Comparison of ENCODE assay signal across 8 cellular contexts in the genomic region with DNA sequence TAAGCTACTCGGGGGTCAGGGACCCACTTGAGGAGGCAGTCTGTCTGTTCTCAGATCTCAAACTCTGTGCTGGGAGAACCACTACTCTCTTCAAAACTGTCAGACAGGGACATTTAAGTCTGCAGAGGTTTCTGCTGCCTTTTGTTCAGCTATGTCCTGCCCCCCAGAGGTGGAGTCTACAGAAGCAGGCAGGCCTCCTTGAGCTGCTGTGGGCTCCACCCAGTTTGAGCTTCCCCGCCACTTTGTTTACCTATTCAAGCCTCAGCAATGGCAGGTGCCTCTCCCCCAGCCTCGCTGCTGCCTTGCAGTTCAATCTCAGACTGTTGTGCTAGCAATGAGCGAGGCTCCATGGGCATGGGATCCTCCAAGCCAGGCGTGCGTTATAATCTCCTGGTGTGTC.
DNase-seq lines count a peak whose midpoint lies in the region; ATAC-seq, FAIRE-seq and TF ChIP-seq lines count a peak whose summit lies in the region.
"Not testable (repeated sequence)": the region's sequence is repeated elsewhere in the genome, so short reads cannot be mapped to it uniquely, and the experiment has no call there.

No MANE protein-coding gene starts in this region.

- H4K8ac ChIP-seq in trophoblast cell (ENCODE audit: low read depth, low read length): not testable (repeated sequence)

- H3K27ac Mint-ChIP-seq in activated CD4-positive, alpha-beta T cell treated with anti-CD3 and anti-CD28 coated beads, Interleukin-2, amount 10 ng/mL, durations not matched to agents 24 days and 14 days; endodermal cell: not testable (repeated sequence)
- H3K27ac Mint-ChIP-seq in naive B cell: peak overlapping the region in 3 of 6 donors; percentile 26 to 67 (median 63)

- not testable (repeated sequence) for H3K9me3 ChIP-seq in NT2/D1 (ENCODE audit: insufficient read depth, low read length); WERI-Rb-1 (ENCODE audit: severe bottlenecking); endodermal cell (ENCODE audit: control insufficient read depth, low read length); trophoblast cell (ENCODE audit: insufficient read depth, low read depth, low read length); testis

- H3K9ac ChIP-seq in NT2/D1 (ENCODE audit: insufficient read length, low read depth); endodermal cell (ENCODE audit: extremely low read depth, low read length, poor library complexity, severe bottlenecking); trophoblast cell (ENCODE audit: low read length): not testable (repeated sequence)

- H3K18ac ChIP-seq in trophoblast cell (ENCODE audit: low read length): not testable (repeated sequence)

- H3K79me2 ChIP-seq in trophoblast cell (ENCODE audit: control insufficient read depth, insufficient read depth, low read length, poor library complexity): not testable (repeated sequence)

- not testable (repeated sequence) for TF ChIP-seq POLR2A in testis (IDR thresholded peaks at IDR 0.05)

- not testable (repeated sequence) for H3K4me3 ChIP-seq in NT2/D1 (ENCODE audit: insufficient read length, low read depth); WERI-Rb-1 (ENCODE audit: low read depth, low read length); endodermal cell (ENCODE audit: low read length); trophoblast cell (ENCODE audit: low read depth, low read length); testis

- not testable (repeated sequence) for H3K4me1 Mint-ChIP-seq in activated CD4-positive, alpha-beta T cell treated with anti-CD3 and anti-CD28 coated beads, Interleukin-2, amount 10 ng/mL, durations not matched to agents 24 days and 14 days; endodermal cell
- H3K4me1 Mint-ChIP-seq in naive B cell: peaks cover 15 to 34% (median 19%) of the 10 kb centered on the region in 3 donors

- not testable (repeated sequence) for H4K91ac ChIP-seq in trophoblast cell (ENCODE audit: low read depth, low read length)

- not testable (repeated sequence) for H4K12ac ChIP-seq in trophoblast cell (ENCODE audit: low read depth, low read length)

- not testable (repeated sequence) for H2BK5ac ChIP-seq in trophoblast cell (ENCODE audit: low read depth, low read length, poor library complexity)

- peaks cover 39% of the 10 kb centered on the region for H3K9me3 Mint-ChIP-seq in activated CD4-positive, alpha-beta T cell treated with anti-CD3 and anti-CD28 coated beads, Interleukin-2, amount 10 ng/mL, durations not matched to agents 24 days and 14 days
- H3K9me3 Mint-ChIP-seq in endodermal cell: peaks cover 19% of the 10 kb centered on the region
- peaks cover 0 to 21% (median 8%) of the 10 kb centered on the region in 7 donors for H3K9me3 Mint-ChIP-seq in naive B cell

- not testable (repeated sequence) for H2AK5ac ChIP-seq in trophoblast cell (ENCODE audit: low read length)

- H2BK12ac ChIP-seq in trophoblast cell (ENCODE audit: low read length): not testable (repeated sequence)

- FAIRE-seq in HTR-8/SVneo (lab: Jason Lieb, UNC): peak; percentile 94

- not testable (repeated sequence) for H3K36me3 Mint-ChIP-seq in activated CD4-positive, alpha-beta T cell treated with anti-CD3 and anti-CD28 coated beads, Interleukin-2, amount 10 ng/mL, durations not matched to agents 24 days and 14 days (ENCODE audit: low read depth); endodermal cell (ENCODE audit: low read depth)
- peaks cover 2 to 26% of the 10 kb centered on the region in 2 donors for H3K36me3 Mint-ChIP-seq in naive B cell

- not testable (repeated sequence) for H3K4me2 ChIP-seq in trophoblast cell (ENCODE audit: low read length)

- peak overlapping the region; percentile 31 for H3K4ac ChIP-seq in trophoblast cell (ENCODE audit: low read depth, low read length)

- not testable (repeated sequence) for H3K27ac ChIP-seq in WERI-Rb-1; endodermal cell (ENCODE audit: low read depth, low read length); trophoblast cell (ENCODE audit: low read depth, low read length); testis

- H3K36me3 ChIP-seq in NT2/D1 (ENCODE audit: insufficient read depth, insufficient read length, low read length); WERI-Rb-1; endodermal cell (ENCODE audit: control insufficient read depth, insufficient read depth, low read length); trophoblast cell (ENCODE audit: control insufficient read depth in 1 of 2, insufficient read depth in 2 of 2, low read length in 2 of 2); testis (ENCODE audit: low read depth, missing control alignments): not testable (repeated sequence)

- not testable (repeated sequence) for H2AFZ ChIP-seq in trophoblast cell (ENCODE audit: insufficient read depth, low read length, poor library complexity)

- H3K4me3 Mint-ChIP-seq in activated CD4-positive, alpha-beta T cell treated with anti-CD3 and anti-CD28 coated beads, Interleukin-2, amount 10 ng/mL, durations not matched to agents 24 days and 14 days; endodermal cell: not testable (repeated sequence)
- peak overlapping the region in 1 of 8 donors; percentile 22 for H3K4me3 Mint-ChIP-seq in naive B cell

- not testable (repeated sequence) for ATAC-seq in naive B cell (ENCODE audit: low read depth in 2 of 2)

- H3K79me1 ChIP-seq in trophoblast cell (ENCODE audit: low read length): not testable (repeated sequence)

- 84 to 89% methylated on average over 5 to 6 of the region's 6 CpGs for WGBS in endodermal cell (ENCODE audit: insufficient coverage in 1 of 2, insufficient read length in 1 of 2), 2 experiments
- no CpG with 5 or more reads among the region's 6 CpGs for WGBS in trophoblast cell (ENCODE audit: extremely low coverage, insufficient coverage, insufficient read length)
- WGBS in testis, 2 donors: 81 to 92% methylated on average over 6 of the region's 6 CpGs

- DNase-seq in HTR-8/SVneo (ENCODE audit: insufficient read length, low spot score); trophoblast cell: not testable (repeated sequence)
- DNase-seq in NT2/D1 (ENCODE audit: low read depth, low spot score) (peak; percentile 18), WERI-Rb-1 (peak; percentile 18), endodermal cell (peak; percentile 69), naive B cell (peak; percentile 17), testis (peak; percentile 32)
- DNase-seq in activated CD4-positive, alpha-beta T cell treated with anti-CD3 and anti-CD28 coated beads, Interleukin-2, amount 10 ng/mL, durations not matched to agents 24 days and 14 days: peak; percentile 49

- TF ChIP-seq CTCF in WERI-Rb-1 (IDR thresholded peaks at IDR 0.05; ENCODE audit: low read depth, low read length); testis (IDR thresholded peaks at IDR 0.05): not testable (repeated sequence)
- peak; percentile 67 for TF ChIP-seq CTCF in endodermal cell (conservative IDR thresholded peaks at IDR 0.05)

- not testable (repeated sequence) for H3K23ac ChIP-seq in trophoblast cell (ENCODE audit: low read length)

- not testable (repeated sequence) for H3K27me3 Mint-ChIP-seq in activated CD4-positive, alpha-beta T cell treated with anti-CD3 and anti-CD28 coated beads, Interleukin-2, amount 10 ng/mL, durations not matched to agents 24 days and 14 days; endodermal cell (ENCODE audit: insufficient read depth); naive B cell

- H3K27me3 ChIP-seq in NT2/D1 (ENCODE audit: insufficient read depth, insufficient read length); WERI-Rb-1 (ENCODE audit: insufficient read depth, low read depth, severe bottlenecking); endodermal cell (ENCODE audit: control insufficient read depth, insufficient read depth, low read length, poor library complexity, severe bottlenecking); trophoblast cell (ENCODE audit: insufficient read depth, low read length); testis: not testable (repeated sequence)

- intact Hi-C loops in activated CD4-positive, alpha-beta T cell treated with anti-CD3 and anti-CD28 coated beads, Interleukin-2, amount 10 ng/mL, durations not matched to agents 24 days and 14 days (cut with micrococcal nuclease); testis (cut with DNase I; ENCODE audit: low total_unique reads): not testable (repeated sequence)

- H3K4me1 ChIP-seq in NT2/D1 (ENCODE audit: insufficient read depth, insufficient read length); endodermal cell (ENCODE audit: control insufficient read depth, insufficient read depth, low read length); trophoblast cell (ENCODE audit: control insufficient read depth in 1 of 2, insufficient read depth in 2 of 2, low read length in 2 of 2); testis: not testable (repeated sequence)

- not testable (repeated sequence) for H2BK120ac ChIP-seq in trophoblast cell (ENCODE audit: insufficient read depth, low read length, poor library complexity)

- H3K14ac ChIP-seq in trophoblast cell (ENCODE audit: low read length): not testable (repeated sequence)
